Comparison of ENCODE assay signal across 34 cellular contexts in the genomic region with DNA sequence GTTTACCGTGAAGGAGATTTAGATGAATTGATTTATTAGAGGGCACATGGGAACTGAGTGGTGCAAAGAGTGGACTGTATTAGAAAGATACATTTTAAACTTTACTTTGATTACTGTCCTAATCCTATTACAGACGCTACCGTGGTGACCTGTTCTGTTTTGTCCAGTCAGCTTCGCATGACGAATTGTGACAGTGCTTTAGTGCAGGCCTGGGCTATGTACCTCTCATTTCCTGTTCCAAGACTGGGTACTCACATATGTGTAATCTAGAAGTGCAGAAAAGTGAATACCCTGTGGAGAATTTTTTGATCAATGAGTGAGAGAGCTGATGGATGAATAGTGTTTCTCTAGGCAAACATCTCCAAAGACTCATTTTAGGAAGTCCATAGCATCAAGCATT.
"Had no signal": no experiment of that assay in that cellular context is flagged by ENCODE, and none has a peak within 500 bp of the region (broad histone marks: within the 10 kb centered on the region; RNA-seq: fewer than 3 reads in every experiment).

No MANE protein-coding gene starts in this region.

- H3K27me3 ChIP-seq: adrenal gland, ascending aorta, body of pancreas, brain microvascular endothelial cell, breast epithelium, cardiac muscle cell had no signal

- H3K27ac ChIP-seq: adrenal gland, ascending aorta, body of pancreas, brain microvascular endothelial cell, breast epithelium, cardiac muscle cell had no signal

- FAIRE-seq: astrocyte had no signal

- H3K4me1 ChIP-seq: adrenal gland, ascending aorta, body of pancreas, breast epithelium had no signal

- H3K4me3 ChIP-seq: adrenal gland, ascending aorta, body of pancreas, breast epithelium, cardiac muscle cell had no signal

- ATAC-seq: activated naive CD4-positive, alpha-beta T cell treated with anti-CD3 and anti-CD28 coated beads, Interleukin-2, amount 50 U/mL, for 72 hours; activated naive CD8-positive, alpha-beta T cell treated with anti-CD3 and anti-CD28 coated beads, Interleukin-2, amount 50 U/mL, for 24 hours; activated T-cell treated with anti-CD3 and anti-CD28 coated beads, Interleukin-2, amount 50 U/mL, for 4 hours; activated T-cell treated with anti-CD3 and anti-CD28 coated beads, Interleukin-2, amount 50 U/mL, for 72 hours; activated T-helper 17 cell treated with anti-CD3 and anti-CD28 coated beads, Interleukin-2, amount 50 U/mL, for 72 hours; body of pancreas had no signal

- H3K9me3 ChIP-seq: adrenal gland, ascending aorta, body of pancreas, breast epithelium had no signal

- DNase-seq: activated effector memory CD4-positive, alpha-beta T cell treated with anti-CD3 and anti-CD28 coated beads, Interleukin-2, amount 50 U/mL, for 16 hours; activated effector memory CD4-positive, alpha-beta T cell treated with Interleukin-2 at 50 U/mL for 16 hours; activated gamma-delta T cell; activated gamma-delta T cell treated with Interleukin-2 at 50 U/mL for 16 hours; activated naive CD4-positive, alpha-beta T cell; activated naive CD4-positive, alpha-beta T cell treated with anti-CD3 and anti-CD28 coated beads for 36 hours; activated naive CD4-positive, alpha-beta T cell treated with anti-CD3 and anti-CD28 coated beads, Interleukin-2, amount 10 ng/mL, durations not matched to agents 7 days and 5 days; activated naive CD4-positive, alpha-beta T cell treated with anti-CD3 and anti-CD28 coated beads, Interleukin-2, amount 50 U/mL, for 16 hours; activated naive CD4-positive, alpha-beta T cell treated with Interleukin-2 at 50 U/mL for 16 hours; activated naive CD8-positive, alpha-beta T cell treated with anti-CD3 and anti-CD28 coated beads for 36 hours; activated naive CD8-positive, alpha-beta T cell treated with anti-CD3 and anti-CD28 coated beads, Interleukin-2, amount 10 ng/mL, durations not matched to agents 7 days and 5 days; activated naive CD8-positive, alpha-beta T cell treated with anti-CD3 and anti-CD28 coated beads, Interleukin-2, amount 50 U/mL, for 24 hours; activated T-cell treated with anti-CD3 and anti-CD28 coated beads for 4 hours; activated T-cell treated with anti-CD3 and anti-CD28 coated beads, Interleukin-2, amount 50 U/mL, for 1 hour; activated T-cell treated with anti-CD3 and anti-CD28 coated beads, Interleukin-2, amount 50 U/mL, for 24 hours; activated T-cell treated with anti-CD3 and anti-CD28 coated beads, Interleukin-2, amount 50 U/mL, for 4 hours; activated T-cell treated with anti-CD3 and anti-CD28 coated beads, Interleukin-2, amount 50 U/mL, for 48 hours; activated T-cell treated with anti-CD3 and anti-CD28 coated beads, Interleukin-2, amount 50 U/mL, for 72 hours; adrenal gland; amniotic stem cell; amygdala; anterior cingulate cortex; aorta; body of pancreas; brain microvascular endothelial cell; caudate nucleus; central memory CD4-positive, alpha-beta T cell; cerebellar nuclear complex had no signal

- H3K36me3 ChIP-seq: adrenal gland, ascending aorta, brain microvascular endothelial cell, breast epithelium, cardiac muscle cell had no signal
